1 cellular context compared by ENCODE assay signal in the genomic region with DNA sequence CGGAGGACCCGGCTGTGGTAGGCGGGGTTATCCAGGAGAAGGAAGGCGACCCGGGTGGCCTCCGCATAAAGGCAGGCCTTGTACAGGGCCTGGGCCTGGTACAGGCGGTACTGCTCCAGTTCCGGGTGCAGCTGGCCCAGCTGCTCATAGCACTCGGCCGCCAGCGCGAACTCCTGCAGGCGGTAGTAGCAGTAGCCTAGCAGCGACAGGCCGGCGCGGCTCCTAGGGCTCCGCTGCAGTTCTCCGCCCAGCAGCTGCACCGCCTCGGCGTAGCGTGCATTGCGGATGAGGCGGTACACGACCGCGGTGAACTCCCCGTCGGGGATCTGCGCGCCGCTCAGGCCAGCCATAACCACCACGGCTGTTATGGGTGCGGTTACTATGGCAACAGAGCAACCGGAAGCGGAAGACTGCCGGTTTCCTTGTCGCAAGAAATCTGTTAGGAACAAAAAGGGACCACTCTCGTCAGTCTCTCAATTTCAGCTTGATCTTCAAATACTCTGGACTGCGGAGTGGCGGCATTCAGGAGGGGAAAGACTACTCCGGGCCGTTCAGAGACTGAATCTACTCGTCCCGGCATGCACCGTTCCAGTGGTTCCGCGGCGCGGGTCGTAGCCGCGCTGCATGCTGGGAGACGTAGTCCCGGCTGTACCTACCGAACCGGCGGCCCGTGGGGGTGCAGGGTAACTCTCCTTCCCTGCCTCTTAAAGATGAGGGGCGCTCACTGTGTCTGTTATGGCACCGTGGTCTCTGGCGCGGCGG.
A peak's percentile ranks its signal among the peaks of the same experiment; 100 is the strongest.
TF ChIP-seq lines count a peak whose summit lies in the region.

No MANE protein-coding gene starts in this region.

TF ChIP-seq in K562, 482 proteins besides CTCF, POLR2A, EP300 and RAD21 (continued from another document):
- TF ChIP-seq, protein P1, sequence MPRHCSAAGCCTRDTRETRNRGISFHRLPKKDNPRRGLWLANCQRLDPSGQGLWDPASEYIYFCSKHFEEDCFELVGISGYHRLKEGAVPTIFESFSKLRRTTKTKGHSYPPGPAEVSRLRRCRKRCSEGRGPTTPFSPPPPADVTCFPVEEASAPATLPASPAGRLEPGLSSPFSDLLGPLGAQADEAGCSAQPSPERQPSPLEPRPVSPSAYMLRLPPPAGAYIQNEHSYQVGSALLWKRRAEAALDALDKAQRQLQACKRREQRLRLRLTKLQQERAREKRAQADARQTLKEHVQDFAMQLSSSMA (CRISPR knock-in tag; IDR thresholded peaks at IDR 0.05), result no peak
- no peak for TF ChIP-seq ZNF324 (CRISPR knock-in tag; IDR thresholded peaks at IDR 0.05)
- no peak for TF ChIP-seq TOE1 (IDR thresholded peaks at IDR 0.05; ENCODE audit: borderline replicate concordance)
- 0 out of 2 replicates have a peak, but pooled peaks have one; percentile 70 for TF ChIP-seq TOE1 (CRISPR knock-in tag; IDR thresholded peaks at IDR 0.05; ENCODE audit: borderline replicate concordance, low read depth)
- peak; percentile 79 for TF ChIP-seq RREB1 (CRISPR knock-in tag; IDR thresholded peaks at IDR 0.05)
- TF ChIP-seq NFXL1 (CRISPR knock-in tag; IDR thresholded peaks at IDR 0.05), result no peak
- peak; percentile 92 for TF ChIP-seq ZBTB9 (CRISPR knock-in tag; IDR thresholded peaks at IDR 0.05)
- no peak for TF ChIP-seq ILF3 (IDR thresholded peaks at IDR 0.05; ENCODE audit: borderline replicate concordance)
- TF ChIP-seq ZC3H11A (IDR thresholded peaks at IDR 0.05; ENCODE audit: low read depth, low read length), result no peak
- peak; percentile 99 for TF ChIP-seq FOXJ2 (tag; IDR thresholded peaks at IDR 0.05)
- TF ChIP-seq, protein P2, sequence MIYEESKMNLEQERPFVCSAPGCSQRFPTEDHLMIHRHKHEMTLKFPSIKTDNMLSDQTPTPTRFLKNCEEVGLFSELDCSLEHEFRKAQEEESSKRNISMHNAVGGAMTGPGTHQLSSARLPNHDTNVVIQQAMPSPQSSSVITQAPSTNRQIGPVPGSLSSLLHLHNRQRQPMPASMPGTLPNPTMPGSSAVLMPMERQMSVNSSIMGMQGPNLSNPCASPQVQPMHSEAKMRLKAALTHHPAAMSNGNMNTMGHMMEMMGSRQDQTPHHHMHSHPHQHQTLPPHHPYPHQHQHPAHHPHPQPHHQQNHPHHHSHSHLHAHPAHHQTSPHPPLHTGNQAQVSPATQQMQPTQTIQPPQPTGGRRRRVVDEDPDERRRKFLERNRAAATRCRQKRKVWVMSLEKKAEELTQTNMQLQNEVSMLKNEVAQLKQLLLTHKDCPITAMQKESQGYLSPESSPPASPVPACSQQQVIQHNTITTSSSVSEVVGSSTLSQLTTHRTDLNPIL (CRISPR knock-in tag; IDR thresholded peaks at IDR 0.05), result no peak
- TF ChIP-seq, protein P3, sequence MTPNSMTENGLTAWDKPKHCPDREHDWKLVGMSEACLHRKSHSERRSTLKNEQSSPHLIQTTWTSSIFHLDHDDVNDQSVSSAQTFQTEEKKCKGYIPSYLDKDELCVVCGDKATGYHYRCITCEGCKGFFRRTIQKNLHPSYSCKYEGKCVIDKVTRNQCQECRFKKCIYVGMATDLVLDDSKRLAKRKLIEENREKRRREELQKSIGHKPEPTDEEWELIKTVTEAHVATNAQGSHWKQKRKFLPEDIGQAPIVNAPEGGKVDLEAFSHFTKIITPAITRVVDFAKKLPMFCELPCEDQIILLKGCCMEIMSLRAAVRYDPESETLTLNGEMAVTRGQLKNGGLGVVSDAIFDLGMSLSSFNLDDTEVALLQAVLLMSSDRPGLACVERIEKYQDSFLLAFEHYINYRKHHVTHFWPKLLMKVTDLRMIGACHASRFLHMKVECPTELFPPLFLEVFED (CRISPR knock-in tag; conservative IDR thresholded peaks at IDR 0.05), result peak; percentile 73; the same call in 1 of the 2 replicates
- TF ChIP-seq TSC22D4 (tag; IDR thresholded peaks at IDR 0.05), result no peak
- peak; percentile 41; the same call in 1 of the 2 replicates for TF ChIP-seq VEZF1 (CRISPR knock-in tag; IDR thresholded peaks at IDR 0.05)
- TF ChIP-seq GTF2F1 (IDR thresholded peaks at IDR 0.05; ENCODE audit: low read depth, low read length), result 0 out of 2 replicates have a peak, but pooled peaks have one; percentile 7
- TF ChIP-seq U2AF1 (optimal IDR thresholded peaks at IDR 0.05; ENCODE audit: low read depth, low read length), result no peak
- TF ChIP-seq MEIS2 (IDR thresholded peaks at IDR 0.05; ENCODE audit: partially characterized antibody), result no peak
- TF ChIP-seq TAF7 (tag; IDR thresholded peaks at IDR 0.05), result peak; percentile 65; the same call in 1 of the 2 replicates
- TF ChIP-seq JUNB (CRISPR knock-in tag; conservative IDR thresholded peaks at IDR 0.05), result no peak
- no peak for TF ChIP-seq SMARCC2 (IDR thresholded peaks at IDR 0.05; ENCODE audit: low read depth)
- TF ChIP-seq YBX1 (IDR thresholded peaks at IDR 0.05), result no peak
- TF ChIP-seq ZNF134 (CRISPR knock-in tag; conservative IDR thresholded peaks at IDR 0.05), result 0 out of 2 replicates have a peak, but pooled peaks have one; percentile 46
- TF ChIP-seq TCFL5 (CRISPR knock-in tag; conservative IDR thresholded peaks at IDR 0.05), result no peak
- no peak for TF ChIP-seq CBX3 (IDR thresholded peaks at IDR 0.05; ENCODE audit: borderline replicate concordance in 1 of 2, low read length in 2 of 2)
- peak; percentile 18; the same call in 1 of the 2 replicates for TF ChIP-seq RB1 (IDR thresholded peaks at IDR 0.05; ENCODE audit: low read depth)
- TF ChIP-seq ZNF217 (CRISPR knock-in tag; IDR thresholded peaks at IDR 0.05), result no peak
